In the genomic region with DNA sequence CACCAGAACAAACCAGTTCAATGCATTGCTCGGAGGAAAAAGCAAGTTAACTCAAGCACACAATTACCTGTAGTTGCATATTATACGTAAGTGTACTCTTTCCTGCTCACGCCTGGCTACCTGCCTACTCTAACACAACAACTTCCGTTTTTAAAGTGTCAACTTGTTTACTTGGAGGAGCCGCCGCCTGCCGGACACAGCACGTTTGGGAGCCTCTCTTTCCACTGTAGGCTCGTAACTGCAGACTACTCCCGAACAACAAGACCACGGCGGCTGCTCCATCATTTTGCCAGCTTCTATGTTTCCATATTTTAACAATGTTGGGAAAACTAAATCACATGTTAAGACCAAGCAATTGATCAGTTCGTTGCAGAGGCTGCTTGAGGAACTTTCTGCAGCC, we compare ENCODE assay signal across 9 cellular contexts. TPM values are rescaled to one million over a fixed set of nuclear protein-coding genes. Genes with fewer than 3 reads are reported as not detected.
DNase-seq lines count a peak whose midpoint lies in the region; ATAC-seq and TF ChIP-seq lines count a peak whose summit lies in the region.
"Had no signal": no experiment of that assay in that cellular context is flagged by ENCODE, and none has a peak within 500 bp of the region (broad histone marks: within the 10 kb centered on the region; RNA-seq: fewer than 3 reads in every experiment).

No MANE protein-coding gene starts in this region.

- H3K36me3 ChIP-seq in HCT116 (ENCODE audit: control insufficient read depth in 1 of 2, insufficient read depth in 2 of 2, low read length in 2 of 2) (no peaks in the 10 kb centered on the region), SK-N-SH (replicated peaks in 1 of 2; ENCODE audit: control insufficient read depth in 1 of 2, insufficient read depth in 2 of 2, low read length in 1 of 2) (no peaks in the 10 kb centered on the region), iPS-18a (ENCODE audit: control insufficient read depth, low read depth, low read length) (no peaks in the 10 kb centered on the region), skeletal muscle satellite cell (ENCODE audit: insufficient read depth, low read length) (no peaks in the 10 kb centered on the region)
- H3K36me3 ChIP-seq in CD8-positive, alpha-beta T cell (ENCODE audit: insufficient read depth, low read length) = no peaks in the 10 kb centered on the region

- TF ChIP-seq CTCF in HCT116 (IDR thresholded peaks at IDR 0.05 in 2 of 3, conservative IDR thresholded peaks at IDR 0.05 in 1 of 3; ENCODE audit: borderline replicate concordance in 1 of 3, insufficient read depth in 1 of 3, low read depth in 2 of 3, low read length in 2 of 3) = peak in 2 of 3 experiments; percentile 12 to 22; a peak in 2 of 6 replicates
- no peak for TF ChIP-seq CTCF in SK-N-SH (IDR thresholded peaks at IDR 0.05)
- no peak for TF ChIP-seq CTCF in CD8-positive, alpha-beta T cell (IDR thresholded peaks at IDR 0.05)

- peaks cover 23% of the 10 kb centered on the region for H3K27me3 Mint-ChIP-seq in CD8-positive, alpha-beta T cell (ENCODE audit: low read depth)

- H3K9me3 ChIP-seq in HCT116 (ENCODE audit: control insufficient read depth in 1 of 2, insufficient read depth in 1 of 2, low read depth in 1 of 2, low read length in 2 of 2) = no peaks in the 10 kb centered on the region
- no peaks in the 10 kb centered on the region for H3K9me3 ChIP-seq in SK-N-SH
- H3K9me3 ChIP-seq in iPS-18a (ENCODE audit: control insufficient read depth, low read depth, low read length) = no peaks in the 10 kb centered on the region
- no peaks in the 10 kb centered on the region for H3K9me3 ChIP-seq in skeletal muscle satellite cell (replicated peaks; ENCODE audit: low read length)
- no peaks in the 10 kb centered on the region for H3K9me3 ChIP-seq in CD8-positive, alpha-beta T cell (ENCODE audit: low read length)

- 4% methylated on average over 13 of the region's 13 CpGs for WGBS in SK-N-SH (ENCODE audit: low lambda C conversion rate)

- H3K9ac ChIP-seq in HCT116 (ENCODE audit: low read length) (peak overlapping the region; percentile 41), SK-N-SH (no peak overlapping the region), iPS-18a (ENCODE audit: low read length) (peak overlapping the region; percentile 4), skeletal muscle satellite cell (ENCODE audit: low read depth, low read length) (no peak overlapping the region)

- TF ChIP-seq POLR2A in HCT116 (IDR thresholded peaks at IDR 0.05; ENCODE audit: borderline replicate concordance, extremely low read depth, insufficient read depth, insufficient read length) = no peak

- H3K4me2 ChIP-seq in HCT116 (ENCODE audit: low read length) = peak overlapping the region; percentile 83
- H3K4me2 ChIP-seq in SK-N-SH = peak overlapping the region; percentile 59
- H3K4me2 ChIP-seq in skeletal muscle satellite cell (ENCODE audit: low read length) = peak overlapping the region; percentile 79

- TF ChIP-seq RAD21 in HCT116 (IDR thresholded peaks at IDR 0.05; ENCODE audit: low read depth) (peak; percentile 21; the same call in 1 of the 2 replicates), SK-N-SH (IDR thresholded peaks at IDR 0.05; ENCODE audit: low read length) (no peak)

- H3K4me1 ChIP-seq in HCT116 (ENCODE audit: control insufficient read depth in 1 of 2, insufficient read depth in 2 of 2, low read length in 2 of 2) (peaks cover 0 to 13% of the 10 kb centered on the region in 2 experiments; a peak in 1 of 4 replicates), SK-N-SH (ENCODE audit: control insufficient read depth in 1 of 2, insufficient read depth in 2 of 2, low read depth in 1 of 2, low read length in 1 of 2) (peaks cover 0 to 2% of the 10 kb centered on the region in 2 experiments; a peak in 1 of 4 replicates), iPS-18a (ENCODE audit: control insufficient read depth, low read depth, low read length) (peaks cover 9% of the 10 kb centered on the region), skeletal muscle satellite cell (ENCODE audit: control insufficient read depth, insufficient read depth, low read length) (peaks cover 18% of the 10 kb centered on the region)
- H3K4me1 ChIP-seq in CD8-positive, alpha-beta T cell (ENCODE audit: insufficient read depth, low read length) = no peaks in the 10 kb centered on the region

- RAD21 ChIA-PET in HCT116 (lab: Charles Lee; ENCODE audit: low non-redundant PET in 1 of 2, low total read pairs in 2 of 2, uncharacterized antibody in 2 of 2, unreplicated experiment in 2 of 2) = no interaction called here

- H3K4me3 Mint-ChIP-seq in CD8-positive, alpha-beta T cell = no peak overlapping the region

- intact Hi-C loops in HCT116 (cut with micrococcal nuclease) = loop anchor here (10.0 kb wide), 1 partner anchor 260 kb away; no protein-coding TSS in a partner anchor
- intact Hi-C loops in CD8-positive, alpha-beta T cell (cut with DNase I, micrococcal nuclease) = no loop called here

- no peak overlapping the region for H2AFZ ChIP-seq in HCT116 (ENCODE audit: low read depth, low read length, poor library complexity, severe bottlenecking)
- H2AFZ ChIP-seq in SK-N-SH (ENCODE audit: low read depth) = peak overlapping the region; percentile 59; the same call in 1 of the 2 replicates

- H3K9me2 ChIP-seq in HCT116 (ENCODE audit: insufficient read depth) = no peaks in the 10 kb centered on the region
- H3K9me2 ChIP-seq in SK-N-SH = no peaks in the 10 kb centered on the region

- no peak for TF ChIP-seq EP300 in SK-N-SH (IDR thresholded peaks at IDR 0.05; ENCODE audit: borderline replicate concordance in 1 of 2, low read depth in 1 of 2, low read length in 1 of 2)

- H3K4me3 ChIP-seq in HCT116 (replicated peaks in 1 of 2; ENCODE audit: low read depth in 1 of 2, low read length in 2 of 2) (peak overlapping the region; percentile 46 to 61), SK-N-SH (ENCODE audit: low read depth in 2 of 2, low read length in 1 of 2) (peak overlapping the region; percentile 30 to 49; a peak in 3 of 4 replicates), iPS-18a (ENCODE audit: low read length) (peak overlapping the region; percentile 74), skeletal muscle satellite cell (ENCODE audit: low read length) (peak overlapping the region; percentile 67)
- H3K4me3 ChIP-seq in CD8-positive, alpha-beta T cell (ENCODE audit: low read depth, low read length) = no peak overlapping the region

- H3K27me3 ChIP-seq in HCT116 (ENCODE audit: insufficient read depth, low read length) = no peaks in the 10 kb centered on the region; the same call in 1 of the 2 replicates
- peaks cover 27% of the 10 kb centered on the region; the same call in 1 of the 2 replicates for H3K27me3 ChIP-seq in SK-N-SH (ENCODE audit: insufficient read depth)
- peaks cover 19% of the 10 kb centered on the region for H3K27me3 ChIP-seq in iPS-18a (ENCODE audit: control insufficient read depth, insufficient read depth, low read length)
- peaks cover 44% of the 10 kb centered on the region for H3K27me3 ChIP-seq in skeletal muscle satellite cell (ENCODE audit: control insufficient read depth, insufficient read depth, low read length)
- H3K27me3 ChIP-seq in CD8-positive, alpha-beta T cell (ENCODE audit: insufficient read depth, low read length) = peaks cover 10% of the 10 kb centered on the region

- no peak overlapping the region for H3K27ac Mint-ChIP-seq in CD8-positive, alpha-beta T cell

- no peaks in the 10 kb centered on the region; the same call in 1 of the 2 replicates for H4K20me1 ChIP-seq in HCT116 (ENCODE audit: insufficient read depth)
- no peaks in the 10 kb centered on the region for H4K20me1 ChIP-seq in SK-N-SH (ENCODE audit: insufficient read depth)

- H3K79me2 ChIP-seq in HCT116 (ENCODE audit: insufficient read depth, low read length) = no peaks in the 10 kb centered on the region
- no peaks in the 10 kb centered on the region for H3K79me2 ChIP-seq in SK-N-SH (ENCODE audit: insufficient read depth)

- H3K9me3 Mint-ChIP-seq in CD8-positive, alpha-beta T cell = no peaks in the 10 kb centered on the region

- BruUV-seq in HCT116 (replicated peaks; lab: Mats Ljungman, UMichigan) = no TSS peak

- POLR2A ChIA-PET in HCT116 (lab: Charles Lee) = no interaction called here
- POLR2A ChIA-PET in SK-N-SH (lab: Yijun Ruan, JAX) = no interaction called here
- POLR2A ChIA-PET in CD8-positive, alpha-beta T cell (lab: Charles Lee) = no interaction called here

- H3K36me3 Mint-ChIP-seq in CD8-positive, alpha-beta T cell = no peaks in the 10 kb centered on the region

- peak; percentile 66 for ATAC-seq in HCT116
- no peak for ATAC-seq in CD8-positive, alpha-beta T cell
- ATAC-seq: esophagus mucosa had no signal

- H3K4me1 Mint-ChIP-seq in CD8-positive, alpha-beta T cell (ENCODE audit: low read depth) = no peaks in the 10 kb centered on the region

- H3K27ac ChIP-seq in HCT116 (ENCODE audit: low read depth, low read length) = no peak overlapping the region
- H3K27ac ChIP-seq in SK-N-SH (ENCODE audit: low read depth in 2 of 2, low read length in 1 of 2) = no peak overlapping the region
- no peak overlapping the region for H3K27ac ChIP-seq in iPS-18a (ENCODE audit: low read length)
- H3K27ac ChIP-seq in CD8-positive, alpha-beta T cell (ENCODE audit: low read depth, low read length) = no peak overlapping the region

- CTCF ChIA-PET in HCT116 (lab: Charles Lee) (no interaction called here), SK-N-SH (lab: Yijun Ruan, JAX) (interaction anchor here (1.4 to 1.5 kb wide), 2 partner anchors 12 to 259 kb away, joined by 4 to 5 read pairs; no protein-coding TSS in a partner anchor)
- CTCF ChIA-PET in CD8-positive, alpha-beta T cell (lab: Charles Lee) = no interaction called here

- H3F3A ChIP-seq in SK-N-SH (replicated peaks; ENCODE audit: insufficient read depth) = no peaks in the 10 kb centered on the region

- DNase-seq in HCT116 (ENCODE audit: low read depth, low spot score) (peak; percentile 37), SK-N-SH (no peak), NCI-H1694 (lab: John Stamatoyannopoulos, UW) (no peak)
- no peak for DNase-seq in stimulated activated CD4-positive, alpha-beta T cell treated with anti-CD3 and anti-CD28 coated beads, Interleukin-15, amount 100 ng/mL, for 24 hours
- no peak for DNase-seq in stimulated activated CD8-positive, alpha-beta memory T cell treated with anti-CD3 and anti-CD28 coated beads, Interleukin-4, amount 100 ng/mL, for 48 hours
- DNase-seq in CD8-positive, alpha-beta T cell = no peak

TF ChIP-seq in HCT116, 20 proteins besides CTCF, POLR2A, EP300 and RAD21 (continues in another document):
- no peak for TF ChIP-seq EGR1 (IDR thresholded peaks at IDR 0.05; ENCODE audit: low read depth)

TF ChIP-seq in SK-N-SH, 30 proteins besides CTCF, POLR2A, EP300 and RAD21 (continues in another document):
- no peak for TF ChIP-seq GATA2 (CRISPR knock-in tag; IDR thresholded peaks at IDR 0.05)

RNA-seq across cellular contexts. Expression of a gene that starts 0.9 kb away (rescaled TPM):
- total RNA-seq in HCT116 (2021; ENCODE audit: unreplicated experiment) = 0.84 TPM
- 0.44 and 0.68 TPM in 2 replicates for polyA plus RNA-seq in HCT116 (2012)
- polyA plus RNA-seq in SK-N-SH (2012; rRNA removed) = not detected in 2 replicates
- polyA plus RNA-seq in SK-N-SH (2012; cell fraction: cytosol; rRNA removed) = 0.03 TPM in 1 of 2 replicates, not detected in the other
- polyA plus RNA-seq in SK-N-SH (2012; cell fraction: nucleus; rRNA removed) = not detected in 2 replicates
- not detected in 2 replicates for total RNA-seq in skeletal muscle satellite cell (2012; rRNA removed)
- total RNA-seq in CD8-positive, alpha-beta T cell = not detected
- total RNA-seq: esophagus mucosa had no signal

Comparison
In these comparisons a context has a peak if more than half of its experiments do, and no peak if none do; other contexts are left out.
1. H3K9ac ChIP-seq: peak in HCT116 (single experiment) and iPS-18a (single experiment); none in SK-N-SH (single experiment) and skeletal muscle satellite cell (single experiment).
2. CTCF ChIP-seq: peak in HCT116 (2 of 3); none in SK-N-SH (single experiment) and CD8-positive, alpha-beta T cell (single experiment).
3. Peak in every context shown above with its lines, with median percentiles within 50 percentile points of each other: H3K4me2 ChIP-seq.